Comparison of ENCODE assay signal across 1 cellular context in genomic region chr14:23693252-23693775, GRCh38.
TF ChIP-seq lines count a peak whose summit lies in the region.

No MANE protein-coding gene starts in this region.

TF ChIP-seq in HepG2, 621 proteins besides CTCF, POLR2A, EP300 and RAD21 (continued from another document and continues in another):
- TF ChIP-seq ZNF790 (CRISPR knock-in tag; IDR thresholded peaks at IDR 0.05; ENCODE audit: borderline replicate concordance) (no peak), PLSCR1 (CRISPR knock-in tag; IDR thresholded peaks at IDR 0.05; ENCODE audit: borderline replicate concordance) (no peak), ZNF280B (CRISPR knock-in tag; IDR thresholded peaks at IDR 0.05; ENCODE audit: borderline replicate concordance) (peak; percentile 79; the same call in 1 of the 2 replicates), RXRB (CRISPR knock-in tag; IDR thresholded peaks at IDR 0.05; ENCODE audit: borderline replicate concordance) (no peak), ZNF616 (CRISPR knock-in tag; IDR thresholded peaks at IDR 0.05; ENCODE audit: low read depth) (no peak), MAZ (IDR thresholded peaks at IDR 0.05; ENCODE audit: borderline replicate concordance, low read depth, low read length) (no peak), MAZ (CRISPR knock-in tag; IDR thresholded peaks at IDR 0.05; ENCODE audit: low read depth) (0 out of 2 replicates have a peak, but pooled peaks have one; percentile 24), THAP9 (CRISPR knock-in tag; IDR thresholded peaks at IDR 0.05; ENCODE audit: borderline replicate concordance) (peak; percentile 53; the same call in 1 of the 2 replicates), ZNF703 (CRISPR knock-in tag; IDR thresholded peaks at IDR 0.05; ENCODE audit: borderline replicate concordance) (0 out of 2 replicates have a peak, but pooled peaks have one; percentile 34), ZNF687 (CRISPR knock-in tag; IDR thresholded peaks at IDR 0.05) (0 out of 2 replicates have a peak, but pooled peaks have one; percentile 18), BORCS8-MEF2B (CRISPR knock-in tag; IDR thresholded peaks at IDR 0.05) (0 out of 2 replicates have a peak, but pooled peaks have one; percentile 34), ARHGAP35 (CRISPR knock-in tag; IDR thresholded peaks at IDR 0.05; ENCODE audit: borderline replicate concordance) (0 out of 2 replicates have a peak, but pooled peaks have one; percentile 54), ZNF550 (CRISPR knock-in tag; IDR thresholded peaks at IDR 0.05; ENCODE audit: borderline replicate concordance) (0 out of 2 replicates have a peak, but pooled peaks have one; percentile 79), PRDM15 (CRISPR knock-in tag; IDR thresholded peaks at IDR 0.05) (no peak), SAFB2 (CRISPR knock-in tag; IDR thresholded peaks at IDR 0.05; ENCODE audit: borderline replicate concordance, low read depth) (peak; percentile 71; the same call in 1 of the 2 replicates), ZNF879 (CRISPR knock-in tag; IDR thresholded peaks at IDR 0.05) (no peak), ZNF530 (CRISPR knock-in tag; IDR thresholded peaks at IDR 0.05; ENCODE audit: low read depth) (no peak), PHF20 (CRISPR knock-in tag; IDR thresholded peaks at IDR 0.05) (peak; percentile 33; the same call in 1 of the 2 replicates), ZNF33B (CRISPR knock-in tag; IDR thresholded peaks at IDR 0.05) (0 out of 2 replicates have a peak, but pooled peaks have one; percentile 25), ZNF704 (CRISPR knock-in tag; IDR thresholded peaks at IDR 0.05; ENCODE audit: borderline replicate concordance) (no peak), HIVEP1 (CRISPR knock-in tag; IDR thresholded peaks at IDR 0.05) (0 out of 2 replicates have a peak, but pooled peaks have one; percentile 17), RFX5 (IDR thresholded peaks at IDR 0.05; ENCODE audit: low read depth, low read length) (0 out of 2 replicates have a peak, but pooled peaks have one; percentile 7), CHCHD3 (CRISPR knock-in tag; IDR thresholded peaks at IDR 0.05) (peak; percentile 31; the same call in 1 of the 2 replicates), ZNF563 (CRISPR knock-in tag; IDR thresholded peaks at IDR 0.05) (no peak), MYC (CRISPR knock-in tag; IDR thresholded peaks at IDR 0.05; ENCODE audit: borderline replicate concordance) (peak; percentile 53), PCBP2 (optimal IDR thresholded peaks at IDR 0.05; ENCODE audit: low read depth, low read length, poor library complexity, severe bottlenecking) (no peak), MATR3 (CRISPR knock-in tag; IDR thresholded peaks at IDR 0.05) (no peak), ZNF746 (CRISPR knock-in tag; IDR thresholded peaks at IDR 0.05) (no peak), PPARG (CRISPR knock-in tag; conservative IDR thresholded peaks at IDR 0.05) (no peak), SMAD1 (CRISPR knock-in tag; IDR thresholded peaks at IDR 0.05; ENCODE audit: borderline replicate concordance, low read depth) (no peak), ZNF367 (CRISPR knock-in tag; IDR thresholded peaks at IDR 0.05; ENCODE audit: borderline replicate concordance) (0 out of 2 replicates have a peak, but pooled peaks have one; percentile 19), ZNF138 (CRISPR knock-in tag; IDR thresholded peaks at IDR 0.05; ENCODE audit: low read depth) (no peak), ZNF709 (CRISPR knock-in tag; IDR thresholded peaks at IDR 0.05) (0 out of 2 replicates have a peak, but pooled peaks have one; percentile 17), HES4 (CRISPR knock-in tag; IDR thresholded peaks at IDR 0.05; ENCODE audit: borderline replicate concordance) (0 out of 2 replicates have a peak, but pooled peaks have one; percentile 28), ZNF891 (CRISPR knock-in tag; IDR thresholded peaks at IDR 0.05) (peak; percentile 84), ZNF225 (CRISPR knock-in tag; IDR thresholded peaks at IDR 0.05) (peak; percentile 65; the same call in 1 of the 2 replicates), ZUFSP (CRISPR knock-in tag; IDR thresholded peaks at IDR 0.05; ENCODE audit: borderline replicate concordance) (no peak), ZBTB25 (CRISPR knock-in tag; IDR thresholded peaks at IDR 0.05) (no peak), PRMT3 (CRISPR knock-in tag; IDR thresholded peaks at IDR 0.05; ENCODE audit: borderline replicate concordance, low read depth) (no peak), ZBTB44 (CRISPR knock-in tag; IDR thresholded peaks at IDR 0.05) (no peak), ZNF780A (CRISPR knock-in tag; IDR thresholded peaks at IDR 0.05) (peak; percentile 47; the same call in 1 of the 2 replicates), ZNF224 (CRISPR knock-in tag; IDR thresholded peaks at IDR 0.05) (no peak)
